In the genomic region with DNA sequence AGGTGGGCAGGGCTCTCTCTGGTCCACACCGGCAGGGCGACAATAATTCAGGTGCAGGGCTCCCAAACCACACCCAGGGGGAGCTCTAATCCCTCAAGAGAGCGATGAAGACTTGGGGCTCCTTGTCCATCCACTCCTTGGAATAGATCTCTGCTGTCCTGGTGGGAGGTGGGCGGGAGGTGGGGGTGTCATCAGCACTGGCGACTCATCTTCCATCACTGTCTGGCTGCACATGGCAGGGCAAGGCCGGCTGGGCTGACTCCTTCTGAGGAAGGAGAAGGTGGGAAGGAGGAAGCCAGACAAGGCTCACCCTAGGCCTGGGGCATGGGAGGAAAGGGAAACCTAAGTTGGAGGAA, we compare ENCODE assay signal across 9 cellular contexts. TPM values are rescaled to one million over a fixed set of nuclear protein-coding genes. Genes with fewer than 3 reads are reported as not detected.
DNase-seq lines count a peak whose midpoint lies in the region; TF ChIP-seq lines count a peak whose summit lies in the region.
"Had no signal": no experiment of that assay in that cellular context is flagged by ENCODE, and none has a peak within 500 bp of the region (broad histone marks: within the 10 kb centered on the region; RNA-seq: fewer than 3 reads in every experiment).

No MANE protein-coding gene starts in this region.

- DNase-seq in DMS153 treated with DMSO at 0.1 percent for 48 hours (lab: John Stamatoyannopoulos, UW; ENCODE audit: unreplicated experiment) (peak; percentile 40), DMS153 (lab: John Stamatoyannopoulos, UW) (no peak), SHP77 treated with DMSO at 0.1 percent for 48 hours (lab: John Stamatoyannopoulos, UW) (peak; percentile 2), epithelial cell of proximal tubule (ENCODE audit: low read depth) (no peak), nephron progenitor cell (peak; percentile 66), lower leg skin (ENCODE audit: low spot score in 2 of 2) (no peak)
- no peak for DNase-seq in central memory CD4-positive, alpha-beta T cell

- intact Hi-C loops in lower leg skin (cut with DNase I; ENCODE audit: low total_unique reads), result no loop called here

- H3K9me3 Mint-ChIP-seq in nephron progenitor cell, result no peaks in the 10 kb centered on the region

- TF ChIP-seq CTCF in epithelial cell of proximal tubule (conservative IDR thresholded peaks at IDR 0.05; ENCODE audit: low read depth, low read length) (peak; percentile 79), nephron progenitor cell (IDR thresholded peaks at IDR 0.05) (peak; percentile 64), lower leg skin (IDR thresholded peaks at IDR 0.05) (no peak)

- H3K36me3 Mint-ChIP-seq in nephron progenitor cell (ENCODE audit: low read depth), result no peaks in the 10 kb centered on the region

- H3K27me3 Mint-ChIP-seq in nephron progenitor cell (ENCODE audit: low read depth, poor library complexity), result peaks cover 18% of the 10 kb centered on the region

- no peak for TF ChIP-seq POLR2A in lower leg skin (IDR thresholded peaks at IDR 0.05)

- no peak overlapping the region for H3K4me3 Mint-ChIP-seq in nephron progenitor cell

- TF ChIP-seq RAD21 in Ishikawa (IDR thresholded peaks at IDR 0.05; ENCODE audit: low read depth), result peak; percentile 82

- H3K27ac Mint-ChIP-seq in nephron progenitor cell, result no peak overlapping the region

- WGBS in lower leg skin, 2 donors, result 30 to 33% methylated on average over 6 of the region's 6 CpGs

- no peak for TF ChIP-seq EP300 in Ishikawa (IDR thresholded peaks at IDR 0.05; ENCODE audit: borderline replicate concordance)

- H3K4me1 Mint-ChIP-seq in nephron progenitor cell, result peaks cover 29% of the 10 kb centered on the region

- no peak overlapping the region for H3K4me3 ChIP-seq in epithelial cell of proximal tubule (ENCODE audit: low read depth, low read length)
- H3K4me3 ChIP-seq in lower leg skin (ENCODE audit: low read depth, poor library complexity, severe bottlenecking), result no peak overlapping the region

TF ChIP-seq in Ishikawa, 13 proteins besides CTCF, POLR2A, EP300 and RAD21:
- TF ChIP-seq USF1 (IDR thresholded peaks at IDR 0.05), result no peak

RNA-seq across cellular contexts. Expression of gene TNNT2, which starts 29.3 kb away (rescaled TPM):
- total RNA-seq in epithelial cell of proximal tubule (0.17 TPM in 1 of 2 replicates, not detected in the other), lower leg skin (10 to 100 TPM in 3 of 4 donors, 1 to 10 TPM in 1; 6.6 to 28.3 (median 20.5) TPM)
- total RNA-seq: activated CD8-positive, alpha-beta memory T cell treated with anti-CD3 and anti-CD28 coated beads for 36 hours had no signal

RNA-seq across cellular contexts. Expression of gene LAD1, which starts 50.9 kb away (rescaled TPM):
- total RNA-seq in epithelial cell of proximal tubule, result 36.9 and 72.5 TPM in 2 replicates
- total RNA-seq in lower leg skin, result 100 to 1,000 TPM; 271 to 336 (median 291) TPM
- total RNA-seq: activated CD8-positive, alpha-beta memory T cell treated with anti-CD3 and anti-CD28 coated beads for 36 hours had no signal

Comparison
In these comparisons a context has a peak if more than half of its experiments do, and no peak if none do; other contexts are left out.
1. DNase-seq: peak in DMS153 treated with DMSO at 0.1 percent for 48 hours (single experiment), SHP77 treated with DMSO at 0.1 percent for 48 hours (single experiment) and nephron progenitor cell (single experiment); none in DMS153 (single experiment), epithelial cell of proximal tubule (single experiment), lower leg skin (0 of 2) and central memory CD4-positive, alpha-beta T cell (single experiment).
2. CTCF ChIP-seq: peak in epithelial cell of proximal tubule (single experiment) and nephron progenitor cell (single experiment); none in lower leg skin (0 of 3).